ENCODE assay signal across 17 cellular contexts in the genomic region with DNA sequence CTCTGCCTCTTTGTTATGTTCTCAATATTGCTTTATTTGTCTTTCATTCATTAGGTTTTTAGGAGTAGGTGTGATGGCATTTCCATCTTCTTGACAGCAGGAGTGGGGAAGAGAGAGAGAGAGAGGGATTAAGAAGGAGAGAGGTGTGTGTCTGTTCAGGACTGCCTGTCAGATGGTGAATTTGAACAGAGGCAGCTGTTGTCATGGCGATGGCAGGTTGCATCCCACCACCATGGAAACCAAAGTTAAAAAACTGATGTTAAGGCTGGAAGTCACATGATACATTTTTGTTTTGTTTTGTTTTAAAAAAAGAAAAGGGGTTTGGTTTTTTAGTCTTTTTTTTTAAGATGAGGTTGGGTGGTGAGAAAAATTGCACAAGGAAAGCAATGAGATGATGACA. TPM values are rescaled to one million over a fixed set of nuclear protein-coding genes. Genes with fewer than 3 reads are reported as not detected.
DNase-seq lines count a peak whose midpoint lies in the region; ATAC-seq and TF ChIP-seq lines count a peak whose summit lies in the region.
"Had no signal": no experiment of that assay in that cellular context is flagged by ENCODE, and none has a peak within 500 bp of the region (broad histone marks: within the 10 kb centered on the region; RNA-seq: fewer than 3 reads in every experiment).

No MANE protein-coding gene starts in this region.

- H3K36me3 Mint-ChIP-seq in GM23338 (ENCODE audit: low read depth) (no peaks in the 10 kb centered on the region), brain (peaks cover 8% of the 10 kb centered on the region)
- H3K36me3 Mint-ChIP-seq: CD4-positive, alpha-beta memory T cell had no signal

- no peaks in the 10 kb centered on the region for H3F3A ChIP-seq in GM23338 (replicated peaks; ENCODE audit: low read depth)

- H3K9me3 ChIP-seq in neutrophil, result no peaks in the 10 kb centered on the region
- H3K9me3 ChIP-seq: BE2C had no signal

- H3K4me1 ChIP-seq in GM23338 (ENCODE audit: insufficient read depth) (no peaks in the 10 kb centered on the region), neutrophil (ENCODE audit: control insufficient read depth in 1 of 2, insufficient read depth in 1 of 2, low read depth in 1 of 2, low read length in 1 of 2) (peaks cover 47 to 54% of the 10 kb centered on the region in 2 experiments)
- H3K4me1 ChIP-seq: BE2C had no signal

- H3K4me3 ChIP-seq in GM23338, result no peak overlapping the region
- no peak overlapping the region for H3K4me3 ChIP-seq in neutrophil (ENCODE audit: low read depth in 1 of 2, low read length in 1 of 2)
- H3K4me3 ChIP-seq: GM23248 had no signal

- no peak for ATAC-seq in GM23338
- ATAC-seq in GM21526 (IDR thresholded peaks at IDR 0.05; ENCODE audit: low FRiP score, unreplicated experiment), result no peak

- no peaks in the 10 kb centered on the region; the same call in 1 of the 2 replicates for H3K9me2 ChIP-seq in GM23338 (ENCODE audit: insufficient read depth)

- peaks cover 2% of the 10 kb centered on the region; the same call in 1 of the 3 replicates for H3K4me1 Mint-ChIP-seq in GM23338
- H3K4me1 Mint-ChIP-seq in brain, result peaks cover 47% of the 10 kb centered on the region

- no peaks in the 10 kb centered on the region for H4K20me1 ChIP-seq in GM23338 (replicated peaks; ENCODE audit: insufficient read depth)

- TF ChIP-seq CTCF in GM23338 (conservative IDR thresholded peaks at IDR 0.05; ENCODE audit: low read depth in 2 of 2), result no peak
- TF ChIP-seq CTCF in brain (conservative IDR thresholded peaks at IDR 0.05), result no peak
- no peak for TF ChIP-seq CTCF in neutrophil (IDR thresholded peaks at IDR 0.05)

- H3K4me3 Mint-ChIP-seq in GM23338 (no peak overlapping the region), brain (peak overlapping the region in 4 of 5 experiments; percentile 7 to 28 (median 10))

- DNase-seq in Ammon's horn (ENCODE audit: low spot score) (peak; percentile 42), GM23338 (ENCODE audit: low spot score) (peak; percentile 15), NCI-H526 treated with DMSO at 0.1 percent for 48 hours (lab: John Stamatoyannopoulos, UW) (no peak), NCI-H2029 (lab: John Stamatoyannopoulos, UW) (no peak)
- DNase-seq: BE2C; CD4-positive, alpha-beta memory T cell; COR-L47; DND-41; GDM1; GM23248; H7; IMR-90 had no signal

- H3K36me3 ChIP-seq in GM23338 (ENCODE audit: insufficient read depth) (no peaks in the 10 kb centered on the region), neutrophil (no peaks in the 10 kb centered on the region)
- H3K36me3 ChIP-seq: BE2C had no signal

- no peaks in the 10 kb centered on the region for H3K79me2 ChIP-seq in GM23338 (replicated peaks; ENCODE audit: insufficient read depth)

- no peak overlapping the region for H3K27ac Mint-ChIP-seq in GM23338
- H3K27ac Mint-ChIP-seq in brain, result peak overlapping the region in 3 of 5 experiments; percentile 9 to 78 (median 29)

- no peak overlapping the region for H3K4me2 ChIP-seq in GM23338

- H3K9me3 Mint-ChIP-seq in GM23338 (no peaks in the 10 kb centered on the region), brain (no peaks in the 10 kb centered on the region)
- H3K9me3 Mint-ChIP-seq: CD4-positive, alpha-beta memory T cell had no signal

- H2AFZ ChIP-seq in GM23338, result no peak overlapping the region
- H2AFZ ChIP-seq: GM23248 had no signal

- H3K27me3 ChIP-seq in GM23338 (ENCODE audit: insufficient read depth) (no peaks in the 10 kb centered on the region), neutrophil (no peaks in the 10 kb centered on the region)
- H3K27me3 ChIP-seq: BE2C had no signal

- peaks cover 2% of the 10 kb centered on the region for H3K27me3 Mint-ChIP-seq in GM23338 (ENCODE audit: insufficient read depth, low read depth, poor library complexity)
- H3K27me3 Mint-ChIP-seq in brain, result peaks cover 4% of the 10 kb centered on the region

- H3K27ac ChIP-seq in GM23338 (ENCODE audit: low read depth), result no peak overlapping the region
- H3K27ac ChIP-seq in neutrophil, result peak overlapping the region; percentile 93
- H3K27ac ChIP-seq: C4-2B, GM23248 had no signal

TF ChIP-seq in GM23338, 12 proteins besides CTCF, POLR2A, EP300 and RAD21:
- TF ChIP-seq, protein P1, sequence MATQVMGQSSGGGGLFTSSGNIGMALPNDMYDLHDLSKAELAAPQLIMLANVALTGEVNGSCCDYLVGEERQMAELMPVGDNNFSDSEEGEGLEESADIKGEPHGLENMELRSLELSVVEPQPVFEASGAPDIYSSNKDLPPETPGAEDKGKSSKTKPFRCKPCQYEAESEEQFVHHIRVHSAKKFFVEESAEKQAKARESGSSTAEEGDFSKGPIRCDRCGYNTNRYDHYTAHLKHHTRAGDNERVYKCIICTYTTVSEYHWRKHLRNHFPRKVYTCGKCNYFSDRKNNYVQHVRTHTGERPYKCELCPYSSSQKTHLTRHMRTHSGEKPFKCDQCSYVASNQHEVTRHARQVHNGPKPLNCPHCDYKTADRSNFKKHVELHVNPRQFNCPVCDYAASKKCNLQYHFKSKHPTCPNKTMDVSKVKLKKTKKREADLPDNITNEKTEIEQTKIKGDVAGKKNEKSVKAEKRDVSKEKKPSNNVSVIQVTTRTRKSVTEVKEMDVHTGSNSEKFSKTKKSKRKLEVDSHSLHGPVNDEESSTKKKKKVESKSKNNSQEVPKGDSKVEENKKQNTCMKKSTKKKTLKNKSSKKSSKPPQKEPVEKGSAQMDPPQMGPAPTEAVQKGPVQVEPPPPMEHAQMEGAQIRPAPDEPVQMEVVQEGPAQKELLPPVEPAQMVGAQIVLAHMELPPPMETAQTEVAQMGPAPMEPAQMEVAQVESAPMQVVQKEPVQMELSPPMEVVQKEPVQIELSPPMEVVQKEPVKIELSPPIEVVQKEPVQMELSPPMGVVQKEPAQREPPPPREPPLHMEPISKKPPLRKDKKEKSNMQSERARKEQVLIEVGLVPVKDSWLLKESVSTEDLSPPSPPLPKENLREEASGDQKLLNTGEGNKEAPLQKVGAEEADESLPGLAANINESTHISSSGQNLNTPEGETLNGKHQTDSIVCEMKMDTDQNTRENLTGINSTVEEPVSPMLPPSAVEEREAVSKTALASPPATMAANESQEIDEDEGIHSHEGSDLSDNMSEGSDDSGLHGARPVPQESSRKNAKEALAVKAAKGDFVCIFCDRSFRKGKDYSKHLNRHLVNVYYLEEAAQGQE (IDR thresholded peaks at IDR 0.05; ENCODE audit: unreplicated experiment), result no peak
- TF ChIP-seq, protein P2, sequence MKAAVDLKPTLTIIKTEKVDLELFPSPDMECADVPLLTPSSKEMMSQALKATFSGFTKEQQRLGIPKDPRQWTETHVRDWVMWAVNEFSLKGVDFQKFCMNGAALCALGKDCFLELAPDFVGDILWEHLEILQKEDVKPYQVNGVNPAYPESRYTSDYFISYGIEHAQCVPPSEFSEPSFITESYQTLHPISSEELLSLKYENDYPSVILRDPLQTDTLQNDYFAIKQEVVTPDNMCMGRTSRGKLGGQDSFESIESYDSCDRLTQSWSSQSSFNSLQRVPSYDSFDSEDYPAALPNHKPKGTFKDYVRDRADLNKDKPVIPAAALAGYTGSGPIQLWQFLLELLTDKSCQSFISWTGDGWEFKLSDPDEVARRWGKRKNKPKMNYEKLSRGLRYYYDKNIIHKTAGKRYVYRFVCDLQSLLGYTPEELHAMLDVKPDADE (IDR thresholded peaks at IDR 0.05), result no peak
- no peak for TF ChIP-seq ZNF114 (CRISPR knock-in tag; IDR thresholded peaks at IDR 0.05)

RNA-seq across cellular contexts. Expression of a gene that starts 18.3 kb away (rescaled TPM):
- total RNA-seq in GM23338 (2014; rRNA removed; shearing (Covaris generic)), result 1.1 and 2.0 TPM in 2 replicates
- polyA plus RNA-seq in GM23338 (2016; fragmentation: Nextera tagmentation; extraction: Ambion mirVana) (0.12 and 0.32 TPM in 2 replicates), brain (ENCODE audit: insufficient read depth, low read depth, low replicate concordance) (3.9 TPM)
- total RNA-seq: CD4-positive, alpha-beta memory T cell; GM23248; HT-29; IMR-90 had no signal
- polyA plus RNA-seq: CD4-positive, alpha-beta memory T cell; GM23248; IMR-90 had no signal

Comparison
In these comparisons a context has a peak if more than half of its experiments do, and no peak if none do; other contexts are left out.
1. DNase-seq: peak in Ammon's horn (single experiment) and GM23338 (single experiment); none in NCI-H526 treated with DMSO at 0.1 percent for 48 hours (single experiment) and NCI-H2029 (single experiment).